Comparison of ENCODE assay signal across 14 cellular contexts in genomic region chr2:85593023-85593422, GRCh38.
"Had no signal": no experiment of that assay in that cellular context is flagged by ENCODE, and none has a peak within 500 bp of the region (broad histone marks: within the 10 kb centered on the region; RNA-seq: fewer than 3 reads in every experiment).

No MANE protein-coding gene starts in this region.

- H3K27ac ChIP-seq: neutrophil, VCaP had no signal

- DNase-seq: activated CD4-positive, alpha-beta T cell treated with anti-CD3 and anti-CD28 coated beads for 4 hours; activated gamma-delta T cell treated with Interleukin-2 at 50 U/mL for 16 hours; activated T-cell treated with anti-CD3 and anti-CD28 coated beads for 4 hours; central memory CD4-positive, alpha-beta T cell; cortex of kidney; effector memory CD4-positive, alpha-beta T cell; left ventricle myocardium superior; mesenchymal stem cell; SIG-M5; small intestine; tibial artery had no signal

- H3K9me3 ChIP-seq: adrenal gland, neutrophil, tibial artery had no signal

- H3K27me3 ChIP-seq: adrenal gland, neutrophil, tibial artery had no signal

- H3K4me3 ChIP-seq: adrenal gland, tibial artery had no signal

- ATAC-seq: left ventricle myocardium superior had no signal
